Comparison of ENCODE assay signal across 12 cellular contexts in genomic region chr4:120692964-120693363, GRCh38.
DNase-seq lines count a peak whose midpoint lies in the region; ATAC-seq and TF ChIP-seq lines count a peak whose summit lies in the region.
"Had no signal": no experiment of that assay in that cellular context is flagged by ENCODE, and none has a peak within 500 bp of the region (broad histone marks: within the 10 kb centered on the region; RNA-seq: fewer than 3 reads in every experiment).

No MANE protein-coding gene starts in this region.

- H3K27ac Mint-ChIP-seq in osteocyte (ENCODE audit: unreplicated experiment), result peak overlapping the region; percentile 44
- H3K27ac Mint-ChIP-seq: neural progenitor cell had no signal

- BruUV-seq in PC-3 (replicated peaks; lab: Mats Ljungman, UMichigan), result no TSS peak

- POLR2A ChIA-PET in PC-3 (lab: Charles Lee; ENCODE audit: unreplicated experiment), result no interaction called here

- no peak overlapping the region for H3K4me3 Mint-ChIP-seq in osteocyte (ENCODE audit: unreplicated experiment)
- H3K4me3 Mint-ChIP-seq: neural progenitor cell had no signal

- no peaks in the 10 kb centered on the region for H3F3A ChIP-seq in PC-3 (ENCODE audit: low read length, unreplicated experiment)

- H3K27me3 Mint-ChIP-seq in osteocyte (ENCODE audit: unreplicated experiment), result no peaks in the 10 kb centered on the region

- H3K4me2 ChIP-seq in PC-3 (ENCODE audit: low read length), result no peak overlapping the region
- H3K4me2 ChIP-seq: neural progenitor cell had no signal

- peak; percentile 14; the same call in 1 of the 2 replicates for TF ChIP-seq CTCF in PC-3 (conservative IDR thresholded peaks at IDR 0.05; ENCODE audit: low read depth, low read length)
- no peak for TF ChIP-seq CTCF in osteocyte (IDR thresholded peaks at IDR 0.05)

- no peaks in the 10 kb centered on the region for H3K9me2 ChIP-seq in PC-3 (replicated peaks; ENCODE audit: low read length)

- no peaks in the 10 kb centered on the region for H4K20me1 ChIP-seq in PC-3 (ENCODE audit: low read length)

- H3K36me3 ChIP-seq in PC-3 (ENCODE audit: low read depth, low read length), result no peaks in the 10 kb centered on the region
- H3K36me3 ChIP-seq: neural progenitor cell had no signal

- CTCF ChIA-PET in PC-3 (lab: Charles Lee), result no interaction called here

- DNase-seq in EH (ENCODE audit: low read depth) (peak; percentile 83), PC-3 (peak; percentile 82), epithelial cell of prostate (ENCODE audit: low read depth, low spot score) (peak; percentile 72), osteocyte (ENCODE audit: extremely low spot score, unreplicated experiment) (no peak), NCI-H1694 treated with DMSO at 0.1 percent for 48 hours (lab: John Stamatoyannopoulos, UW) (no peak), SKM-1 (lab: John Stamatoyannopoulos, UW; ENCODE audit: unreplicated experiment) (no peak), posterior cingulate gyrus (no peak), NCI-H2196 (lab: John Stamatoyannopoulos, UW; ENCODE audit: unreplicated experiment) (no peak)
- DNase-seq: activated gamma-delta T cell treated with Interleukin-2 at 50 U/mL for 16 hours, glutamatergic neuron, NCI-H1694 had no signal

- H3K9me3 ChIP-seq in PC-3 (ENCODE audit: low read length), result no peaks in the 10 kb centered on the region

- H3K79me2 ChIP-seq in PC-3 (ENCODE audit: low read length), result no peaks in the 10 kb centered on the region

- no peak overlapping the region for H2AFZ ChIP-seq in PC-3 (ENCODE audit: low read length)
- H2AFZ ChIP-seq: neural progenitor cell had no signal

- intact Hi-C loops in PC-3 (cut with micrococcal nuclease) (no loop called here), posterior cingulate gyrus (cut with DNase I) (no loop called here)

- H3K36me3 Mint-ChIP-seq in osteocyte (ENCODE audit: unreplicated experiment), result no peaks in the 10 kb centered on the region
- H3K36me3 Mint-ChIP-seq: neural progenitor cell had no signal

- H3K9ac ChIP-seq in PC-3 (ENCODE audit: low read length), result no peak overlapping the region
- H3K9ac ChIP-seq: neural progenitor cell had no signal

- H3K27ac ChIP-seq in PC-3 (ENCODE audit: low read length) (no peak overlapping the region), epithelial cell of prostate (no peak overlapping the region)
- H3K27ac ChIP-seq: neural progenitor cell had no signal

- H3K9me3 Mint-ChIP-seq in osteocyte (ENCODE audit: unreplicated experiment), result no peaks in the 10 kb centered on the region
- H3K9me3 Mint-ChIP-seq: neural progenitor cell had no signal

- ATAC-seq in PC-3, result peak; percentile 81

- peaks cover 27% of the 10 kb centered on the region for H3K4me1 Mint-ChIP-seq in osteocyte (ENCODE audit: unreplicated experiment)

- peaks cover 21% of the 10 kb centered on the region for H3K4me1 ChIP-seq in PC-3 (ENCODE audit: insufficient read depth, low read length)

- no peak overlapping the region for H3K4me3 ChIP-seq in PC-3 (ENCODE audit: low read length)
- H3K4me3 ChIP-seq: neural progenitor cell had no signal

- no peaks in the 10 kb centered on the region for H3K27me3 ChIP-seq in PC-3 (ENCODE audit: low read length)
- H3K27me3 ChIP-seq: neural progenitor cell had no signal

Comparison
In these comparisons a context has a peak if more than half of its experiments do, and no peak if none do; other contexts are left out.
1. DNase-seq: peak in EH (single experiment), PC-3 (single experiment) and epithelial cell of prostate (single experiment); none in osteocyte (single experiment), NCI-H1694 treated with DMSO at 0.1 percent for 48 hours (single experiment), SKM-1 (single experiment), posterior cingulate gyrus (0 of 10) and NCI-H2196 (single experiment).